Comparison of ENCODE assay signal across 31 cellular contexts in the genomic region with DNA sequence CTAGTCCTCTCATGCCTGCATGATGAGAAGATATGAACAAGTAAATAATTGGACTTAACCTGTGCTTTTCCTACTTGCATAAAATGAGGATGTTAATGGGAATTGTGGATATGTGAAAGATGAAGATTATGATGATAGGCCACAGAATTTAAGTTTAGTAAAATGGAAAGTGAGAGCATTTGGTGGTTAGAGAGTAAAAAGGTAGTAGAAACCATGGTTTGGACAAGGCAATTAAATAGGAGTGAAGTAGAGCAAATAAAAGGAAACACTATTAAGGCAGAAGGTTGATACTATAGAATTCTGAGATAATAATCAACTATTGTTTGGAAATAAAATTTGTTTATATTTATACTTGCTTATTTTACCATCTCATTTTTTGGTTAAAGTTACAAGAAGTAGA.
"Had no signal": no experiment of that assay in that cellular context is flagged by ENCODE, and none has a peak within 500 bp of the region (broad histone marks: within the 10 kb centered on the region; RNA-seq: fewer than 3 reads in every experiment).

No MANE protein-coding gene starts in this region.

- FAIRE-seq: astrocyte, bronchial epithelial cell, TTC549 had no signal

- DNase-seq: activated B cell treated with CpG ODN at 0.5 μM for 24 hours; activated CD4-positive, alpha-beta memory T cell treated with anti-CD3 and anti-CD28 coated beads for 36 hours; activated CD4-positive, alpha-beta T cell treated with anti-CD3 and anti-CD28 coated beads for 4 hours; activated CD4-positive, alpha-beta T cell treated with anti-CD3 and anti-CD28 coated beads, Interleukin-2, amount 10 ng/mL, durations not matched to agents 24 days and 14 days; activated CD4-positive, alpha-beta T cell treated with anti-CD3 and anti-CD28 coated beads, Interleukin-2, amount 50 U/mL, for 1 hour; activated CD4-positive, alpha-beta T cell treated with anti-CD3 and anti-CD28 coated beads, Interleukin-2, amount 50 U/mL, for 4 hours; activated CD4-positive, CD25-positive, alpha-beta regulatory T cell treated with anti-CD3 and anti-CD28 coated beads, Interleukin-2, amount 50 U/mL, for 72 hours; activated CD8-positive, alpha-beta memory T cell treated with anti-CD3 and anti-CD28 coated beads, Interleukin-2, amount 50 U/mL, for 4 hours; activated CD8-positive, alpha-beta T cell treated with anti-CD3 and anti-CD28 coated beads for 36 hours; activated effector memory CD4-positive, alpha-beta T cell treated with anti-CD3 and anti-CD28 coated beads, Interleukin-2, amount 50 U/mL, for 16 hours; activated gamma-delta T cell treated with Interleukin-2 at 50 U/mL for 16 hours; activated naive CD4-positive, alpha-beta T cell; activated naive CD4-positive, alpha-beta T cell treated with anti-CD3 and anti-CD28 coated beads for 36 hours; activated naive CD4-positive, alpha-beta T cell treated with anti-CD3 and anti-CD28 coated beads, Interleukin-2, amount 50 U/mL, for 16 hours; activated naive CD8-positive, alpha-beta T cell treated with anti-CD3 and anti-CD28 coated beads for 36 hours; activated T-cell treated with anti-CD3 and anti-CD28 coated beads for 4 hours; activated T-cell treated with anti-CD3 and anti-CD28 coated beads, Interleukin-2, amount 50 U/mL, for 1 hour; activated T-cell treated with anti-CD3 and anti-CD28 coated beads, Interleukin-2, amount 50 U/mL, for 4 hours; activated T-cell treated with anti-CD3 and anti-CD28 coated beads, Interleukin-2, amount 50 U/mL, for 72 hours; adrenal gland; amniotic stem cell; aorta; caudate nucleus; cerebellar nuclear complex; T-helper 2 cell; T-helper 9 cell had no signal

- ATAC-seq: activated CD8-positive, alpha-beta T cell treated with anti-CD3 and anti-CD28 coated beads for 36 hours; activated naive CD4-positive, alpha-beta T cell treated with anti-CD3 and anti-CD28 coated beads, Interleukin-2, amount 50 U/mL, for 72 hours; activated T-cell treated with anti-CD3 and anti-CD28 coated beads, Interleukin-2, amount 50 U/mL, for 4 hours; activated T-cell treated with anti-CD3 and anti-CD28 coated beads, Interleukin-2, amount 50 U/mL, for 72 hours; activated T-helper 17 cell treated with anti-CD3 and anti-CD28 coated beads, Interleukin-2, amount 50 U/mL, for 72 hours had no signal
